ENCODE assay signal across 17 cellular contexts in genomic region chr22:24446291-24446611, GRCh38. TPM values are rescaled to one million over a fixed set of nuclear protein-coding genes. Genes with fewer than 3 reads are reported as not detected.
"Had no signal": no experiment of that assay in that cellular context is flagged by ENCODE, and none has a peak within 500 bp of the region (broad histone marks: within the 10 kb centered on the region; RNA-seq: fewer than 3 reads in every experiment).

No MANE protein-coding gene starts in this region.

- H3K4me3 ChIP-seq: adrenal gland, psoas muscle, right lobe of liver, tibial artery had no signal

- DNase-seq: activated CD4-positive, alpha-beta memory T cell treated with anti-CD3 and anti-CD28 coated beads for 36 hours; activated CD4-positive, CD25-positive, alpha-beta regulatory T cell treated with anti-CD3 and anti-CD28 coated beads, Interleukin-2, amount 50 U/mL, for 72 hours; activated T-cell treated with anti-CD3 and anti-CD28 coated beads, Interleukin-2, amount 50 U/mL, for 48 hours; effector memory CD8-positive, alpha-beta T cell; foreskin melanocyte; immature natural killer cell; nephron progenitor cell; psoas muscle; stimulated activated CD4-positive, alpha-beta T cell treated with anti-CD3 and anti-CD28 coated beads, Interleukin-12 subunit alpha, Interleukin-12 subunit beta, amount 100 ng/mL, for 4 hours; stimulated activated CD4-positive, alpha-beta T cell treated with anti-CD3 and anti-CD28 coated beads, Interleukin-2, amount 100 ng/mL, for 24 hours; T-cell; T1000 had no signal

- H3K36me3 ChIP-seq: adrenal gland, tibial artery had no signal

- H3K27me3 ChIP-seq: adrenal gland, right lobe of liver, tibial artery had no signal

- H3K4me1 Mint-ChIP-seq: immature natural killer cell had no signal

- H3K9me3 ChIP-seq: adrenal gland, psoas muscle, right lobe of liver, tibial artery had no signal

- ATAC-seq: effector memory CD8-positive, alpha-beta T cell; psoas muscle; right lobe of liver had no signal

- H3K27ac ChIP-seq: adrenal gland, psoas muscle, right lobe of liver, tibial artery had no signal

- H3K4me3 Mint-ChIP-seq: activated CD4-positive, alpha-beta memory T cell treated with anti-CD3 and anti-CD28 coated beads for 36 hours; dendritic cell treated with granulocyte-macrophage colony-stimulating factor and Interleukin-4, amounts not matched to agents 40 ng/mL and 50 ng/mL, for 4 days; effector memory CD8-positive, alpha-beta T cell; immature natural killer cell; nephron progenitor cell; T-cell had no signal

- H3K4me1 ChIP-seq: psoas muscle had no signal

- H3K27me3 Mint-ChIP-seq: activated CD4-positive, alpha-beta memory T cell treated with anti-CD3 and anti-CD28 coated beads for 36 hours; dendritic cell treated with granulocyte-macrophage colony-stimulating factor and Interleukin-4, amounts not matched to agents 40 ng/mL and 50 ng/mL, for 4 days; effector memory CD8-positive, alpha-beta T cell; T-cell had no signal

- H3K9me3 Mint-ChIP-seq: dendritic cell treated with granulocyte-macrophage colony-stimulating factor and Interleukin-4, amounts not matched to agents 40 ng/mL and 50 ng/mL, for 4 days; effector memory CD8-positive, alpha-beta T cell; immature natural killer cell; T-cell had no signal

- H3K27ac Mint-ChIP-seq: activated CD4-positive, alpha-beta memory T cell treated with anti-CD3 and anti-CD28 coated beads for 36 hours; dendritic cell treated with granulocyte-macrophage colony-stimulating factor and Interleukin-4, amounts not matched to agents 40 ng/mL and 50 ng/mL, for 4 days; T-cell had no signal

RNA-seq across cellular contexts. Expression of gene UPB1, which starts 48.9 kb away (rescaled TPM):
- total RNA-seq: osteocyte had no signal
- polyA plus RNA-seq: immature natural killer cell had no signal
